ENCODE assay signal across 1 cellular context in the genomic region with DNA sequence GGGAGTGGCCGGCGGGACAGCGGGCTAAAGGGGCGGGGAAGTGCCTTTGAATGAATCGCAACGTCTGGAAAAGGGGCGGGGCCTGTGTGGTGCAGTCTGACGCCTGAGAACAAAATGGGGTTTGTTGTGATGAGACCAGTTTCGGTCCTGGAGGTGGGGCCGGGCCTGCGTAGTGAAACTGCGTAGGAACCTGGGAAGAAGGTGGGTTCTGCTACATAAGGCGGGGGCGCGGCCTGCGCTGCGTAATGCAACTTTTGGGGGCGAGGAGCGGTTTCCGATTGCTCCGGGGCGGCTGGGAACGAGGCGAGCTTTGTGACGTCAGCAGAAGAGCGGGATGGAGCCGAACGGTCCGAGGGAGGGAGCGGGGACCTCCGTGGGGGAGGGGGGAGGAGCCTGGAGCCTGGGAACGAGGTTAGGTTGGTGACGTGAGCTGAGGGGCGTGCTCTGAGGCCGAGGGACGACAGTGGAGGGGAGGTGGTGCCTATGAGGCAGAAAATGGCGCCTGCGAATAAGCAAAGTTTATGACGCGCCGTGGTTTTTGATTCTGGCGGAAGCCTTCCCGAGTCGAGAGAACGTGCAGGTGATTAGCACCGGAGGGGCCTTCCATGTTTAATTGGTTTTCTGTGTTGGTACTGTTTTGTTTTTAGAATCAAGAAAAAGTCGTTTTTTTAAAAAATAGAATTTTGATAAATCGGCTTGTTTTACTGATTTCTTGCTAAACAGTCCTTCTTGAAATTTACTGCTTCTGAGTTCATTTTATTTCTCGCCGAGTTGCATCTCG.
TF ChIP-seq lines count a peak whose summit lies in the region.

No MANE protein-coding gene starts in this region.

TF ChIP-seq in IMR-90, 13 proteins besides CTCF, POLR2A, EP300 and RAD21 (continued from another document):
- TF ChIP-seq CHD1 (IDR thresholded peaks at IDR 0.05; ENCODE audit: low read depth, low read length) (peak; percentile 98), RFX5 (IDR thresholded peaks at IDR 0.05; ENCODE audit: low read depth, low read length) (no peak), CEBPB (IDR thresholded peaks at IDR 0.05; ENCODE audit: low read depth, low read length) (peak; percentile 25; the same call in 1 of the 2 replicates)
- TF ChIP-seq, protein P1, sequence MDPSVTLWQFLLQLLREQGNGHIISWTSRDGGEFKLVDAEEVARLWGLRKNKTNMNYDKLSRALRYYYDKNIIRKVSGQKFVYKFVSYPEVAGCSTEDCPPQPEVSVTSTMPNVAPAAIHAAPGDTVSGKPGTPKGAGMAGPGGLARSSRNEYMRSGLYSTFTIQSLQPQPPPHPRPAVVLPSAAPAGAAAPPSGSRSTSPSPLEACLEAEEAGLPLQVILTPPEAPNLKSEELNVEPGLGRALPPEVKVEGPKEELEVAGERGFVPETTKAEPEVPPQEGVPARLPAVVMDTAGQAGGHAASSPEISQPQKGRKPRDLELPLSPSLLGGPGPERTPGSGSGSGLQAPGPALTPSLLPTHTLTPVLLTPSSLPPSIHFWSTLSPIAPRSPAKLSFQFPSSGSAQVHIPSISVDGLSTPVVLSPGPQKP (IDR thresholded peaks at IDR 0.05; ENCODE audit: borderline replicate concordance, low read depth, low read length) = no peak
